1 cellular context compared by ENCODE assay signal in the genomic region with DNA sequence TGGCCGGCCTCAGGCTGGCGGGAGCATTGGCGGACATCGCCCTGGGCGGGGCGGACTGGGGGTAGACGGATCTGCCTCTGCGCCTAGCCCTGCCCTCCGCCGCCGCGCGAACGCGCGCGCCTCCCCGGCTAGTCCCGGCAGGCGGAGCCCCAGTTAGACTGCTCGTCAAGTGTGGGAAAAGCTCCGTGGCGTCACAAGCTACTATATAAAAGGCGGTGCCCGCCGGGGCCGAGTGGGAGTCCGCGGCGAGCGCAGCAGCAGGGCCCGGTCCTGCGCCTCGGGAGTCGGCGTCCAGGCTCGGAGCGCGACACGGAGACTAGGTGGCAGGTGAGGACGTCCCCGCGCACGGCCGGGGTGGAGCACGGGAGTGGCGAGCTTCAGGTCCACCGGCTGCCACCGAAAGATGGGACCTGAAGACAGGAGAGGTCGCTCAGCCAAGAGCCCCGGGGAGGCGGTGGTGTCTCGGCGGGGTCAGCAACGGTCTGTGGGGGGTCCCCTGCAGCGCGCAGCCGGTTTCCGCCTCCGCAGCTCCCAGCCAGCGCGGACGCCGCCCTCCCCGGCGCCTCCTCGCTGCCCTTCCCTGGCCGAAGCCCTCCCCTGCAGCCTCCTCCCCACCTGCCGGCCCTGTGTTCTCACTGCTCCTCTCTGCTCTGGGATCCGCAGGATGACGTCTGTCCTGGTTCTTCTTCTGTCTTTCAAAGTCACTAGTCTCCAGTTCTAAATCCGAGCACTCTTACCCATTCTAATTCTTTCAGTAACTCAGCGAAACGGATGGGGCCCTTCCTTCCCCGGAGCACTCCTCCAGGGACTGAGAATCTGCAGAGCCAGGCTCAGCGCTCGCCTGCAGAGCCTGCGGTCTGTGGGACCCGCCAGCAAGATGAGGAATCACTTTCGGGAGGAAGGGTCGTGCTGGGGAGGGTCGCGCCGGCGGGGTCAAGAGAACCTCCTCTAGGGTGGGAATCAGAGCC.
TF ChIP-seq lines count a peak whose summit lies in the region.

No MANE protein-coding gene starts in this region.

TF ChIP-seq in K562, 482 proteins besides CTCF, POLR2A, EP300 and RAD21 (continued from another document and continues in another):
- TF ChIP-seq, protein P1, sequence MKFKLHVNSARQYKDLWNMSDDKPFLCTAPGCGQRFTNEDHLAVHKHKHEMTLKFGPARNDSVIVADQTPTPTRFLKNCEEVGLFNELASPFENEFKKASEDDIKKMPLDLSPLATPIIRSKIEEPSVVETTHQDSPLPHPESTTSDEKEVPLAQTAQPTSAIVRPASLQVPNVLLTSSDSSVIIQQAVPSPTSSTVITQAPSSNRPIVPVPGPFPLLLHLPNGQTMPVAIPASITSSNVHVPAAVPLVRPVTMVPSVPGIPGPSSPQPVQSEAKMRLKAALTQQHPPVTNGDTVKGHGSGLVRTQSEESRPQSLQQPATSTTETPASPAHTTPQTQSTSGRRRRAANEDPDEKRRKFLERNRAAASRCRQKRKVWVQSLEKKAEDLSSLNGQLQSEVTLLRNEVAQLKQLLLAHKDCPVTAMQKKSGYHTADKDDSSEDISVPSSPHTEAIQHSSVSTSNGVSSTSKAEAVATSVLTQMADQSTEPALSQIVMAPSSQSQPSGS (CRISPR knock-in tag; IDR thresholded peaks at IDR 0.05), result peak; percentile 57; the same call in 1 of the 2 replicates
- TF ChIP-seq ZSCAN32 (CRISPR knock-in tag; IDR thresholded peaks at IDR 0.05) (no peak), NUFIP1 (IDR thresholded peaks at IDR 0.05; ENCODE audit: partially characterized antibody) (no peak), FOXK1 (CRISPR knock-in tag; IDR thresholded peaks at IDR 0.05; ENCODE audit: borderline replicate concordance) (peak; percentile 73), MCM7 (IDR thresholded peaks at IDR 0.05) (no peak), OTX1 (CRISPR knock-in tag; IDR thresholded peaks at IDR 0.05) (0 out of 2 replicates have a peak, but pooled peaks have one; percentile 22), MXI1 (IDR thresholded peaks at IDR 0.05; ENCODE audit: low read depth, low read length) (no peak), SLC30A9 (CRISPR knock-in tag; IDR thresholded peaks at IDR 0.05) (no peak), TOE1 (IDR thresholded peaks at IDR 0.05; ENCODE audit: borderline replicate concordance) (peak; percentile 65), TOE1 (CRISPR knock-in tag; IDR thresholded peaks at IDR 0.05; ENCODE audit: borderline replicate concordance, low read depth) (peak; percentile 80; the same call in 1 of the 2 replicates), HEY1 (CRISPR knock-in tag; IDR thresholded peaks at IDR 0.05; ENCODE audit: borderline replicate concordance) (no peak), RHOXF2B (CRISPR knock-in tag; conservative IDR thresholded peaks at IDR 0.05) (no peak; the same call in 1 of the 2 replicates), ESRRA (IDR thresholded peaks at IDR 0.05; ENCODE audit: borderline replicate concordance, low read depth) (no peak; the same call in none of the 2 replicates), JUN (IDR thresholded peaks at IDR 0.05; ENCODE audit: borderline replicate concordance, low read depth, low read length) (no peak), JUN (CRISPR knock-in tag; IDR thresholded peaks at IDR 0.05; ENCODE audit: borderline replicate concordance) (peak; percentile 95), XRCC3 (IDR thresholded peaks at IDR 0.05) (no peak), ZZZ3 (IDR thresholded peaks at IDR 0.05) (no peak), GABPB1 (CRISPR knock-in tag; IDR thresholded peaks at IDR 0.05) (peak; percentile 85), PURB (CRISPR knock-in tag; IDR thresholded peaks at IDR 0.05; ENCODE audit: low read depth) (no peak)
- TF ChIP-seq, protein P2, sequence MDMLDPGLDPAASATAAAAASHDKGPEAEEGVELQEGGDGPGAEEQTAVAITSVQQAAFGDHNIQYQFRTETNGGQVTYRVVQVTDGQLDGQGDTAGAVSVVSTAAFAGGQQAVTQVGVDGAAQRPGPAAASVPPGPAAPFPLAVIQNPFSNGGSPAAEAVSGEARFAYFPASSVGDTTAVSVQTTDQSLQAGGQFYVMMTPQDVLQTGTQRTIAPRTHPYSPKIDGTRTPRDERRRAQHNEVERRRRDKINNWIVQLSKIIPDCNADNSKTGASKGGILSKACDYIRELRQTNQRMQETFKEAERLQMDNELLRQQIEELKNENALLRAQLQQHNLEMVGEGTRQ (CRISPR knock-in tag; IDR thresholded peaks at IDR 0.05), result no peak
- TF ChIP-seq, protein P3, sequence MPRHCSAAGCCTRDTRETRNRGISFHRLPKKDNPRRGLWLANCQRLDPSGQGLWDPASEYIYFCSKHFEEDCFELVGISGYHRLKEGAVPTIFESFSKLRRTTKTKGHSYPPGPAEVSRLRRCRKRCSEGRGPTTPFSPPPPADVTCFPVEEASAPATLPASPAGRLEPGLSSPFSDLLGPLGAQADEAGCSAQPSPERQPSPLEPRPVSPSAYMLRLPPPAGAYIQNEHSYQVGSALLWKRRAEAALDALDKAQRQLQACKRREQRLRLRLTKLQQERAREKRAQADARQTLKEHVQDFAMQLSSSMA (CRISPR knock-in tag; IDR thresholded peaks at IDR 0.05), result 0 out of 2 replicates have a peak, but pooled peaks have one; percentile 39
- TF ChIP-seq, protein P4, sequence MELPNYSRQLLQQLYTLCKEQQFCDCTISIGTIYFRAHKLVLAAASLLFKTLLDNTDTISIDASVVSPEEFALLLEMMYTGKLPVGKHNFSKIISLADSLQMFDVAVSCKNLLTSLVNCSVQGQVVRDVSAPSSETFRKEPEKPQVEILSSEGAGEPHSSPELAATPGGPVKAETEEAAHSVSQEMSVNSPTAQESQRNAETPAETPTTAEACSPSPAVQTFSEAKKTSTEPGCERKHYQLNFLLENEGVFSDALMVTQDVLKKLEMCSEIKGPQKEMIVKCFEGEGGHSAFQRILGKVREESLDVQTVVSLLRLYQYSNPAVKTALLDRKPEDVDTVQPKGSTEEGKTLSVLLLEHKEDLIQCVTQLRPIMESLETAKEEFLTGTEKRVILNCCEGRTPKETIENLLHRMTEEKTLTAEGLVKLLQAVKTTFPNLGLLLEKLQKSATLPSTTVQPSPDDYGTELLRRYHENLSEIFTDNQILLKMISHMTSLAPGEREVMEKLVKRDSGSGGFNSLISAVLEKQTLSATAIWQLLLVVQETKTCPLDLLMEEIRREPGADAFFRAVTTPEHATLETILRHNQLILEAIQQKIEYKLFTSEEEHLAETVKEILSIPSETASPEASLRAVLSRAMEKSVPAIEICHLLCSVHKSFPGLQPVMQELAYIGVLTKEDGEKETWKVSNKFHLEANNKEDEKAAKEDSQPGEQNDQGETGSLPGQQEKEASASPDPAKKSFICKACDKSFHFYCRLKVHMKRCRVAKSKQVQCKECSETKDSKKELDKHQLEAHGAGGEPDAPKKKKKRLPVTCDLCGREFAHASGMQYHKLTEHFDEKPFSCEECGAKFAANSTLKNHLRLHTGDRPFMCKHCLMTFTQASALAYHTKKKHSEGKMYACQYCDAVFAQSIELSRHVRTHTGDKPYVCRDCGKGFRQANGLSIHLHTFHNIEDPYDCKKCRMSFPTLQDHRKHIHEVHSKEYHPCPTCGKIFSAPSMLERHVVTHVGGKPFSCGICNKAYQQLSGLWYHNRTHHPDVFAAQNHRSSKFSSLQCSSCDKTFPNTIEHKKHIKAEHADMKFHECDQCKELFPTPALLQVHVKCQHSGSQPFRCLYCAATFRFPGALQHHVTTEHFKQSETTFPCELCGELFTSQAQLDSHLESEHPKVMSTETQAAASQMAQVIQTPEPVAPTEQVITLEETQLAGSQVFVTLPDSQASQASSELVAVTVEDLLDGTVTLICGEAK (IDR thresholded peaks at IDR 0.05), result peak; percentile 39
- TF ChIP-seq, protein P4 (CRISPR knock-in tag; IDR thresholded peaks at IDR 0.05), result no peak
- TF ChIP-seq, protein P5, sequence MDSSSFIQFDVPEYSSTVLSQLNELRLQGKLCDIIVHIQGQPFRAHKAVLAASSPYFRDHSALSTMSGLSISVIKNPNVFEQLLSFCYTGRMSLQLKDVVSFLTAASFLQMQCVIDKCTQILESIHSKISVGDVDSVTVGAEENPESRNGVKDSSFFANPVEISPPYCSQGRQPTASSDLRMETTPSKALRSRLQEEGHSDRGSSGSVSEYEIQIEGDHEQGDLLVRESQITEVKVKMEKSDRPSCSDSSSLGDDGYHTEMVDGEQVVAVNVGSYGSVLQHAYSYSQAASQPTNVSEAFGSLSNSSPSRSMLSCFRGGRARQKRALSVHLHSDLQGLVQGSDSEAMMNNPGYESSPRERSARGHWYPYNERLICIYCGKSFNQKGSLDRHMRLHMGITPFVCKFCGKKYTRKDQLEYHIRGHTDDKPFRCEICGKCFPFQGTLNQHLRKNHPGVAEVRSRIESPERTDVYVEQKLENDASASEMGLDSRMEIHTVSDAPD (CRISPR knock-in tag; IDR thresholded peaks at IDR 0.05), result no peak
- TF ChIP-seq, protein P6, sequence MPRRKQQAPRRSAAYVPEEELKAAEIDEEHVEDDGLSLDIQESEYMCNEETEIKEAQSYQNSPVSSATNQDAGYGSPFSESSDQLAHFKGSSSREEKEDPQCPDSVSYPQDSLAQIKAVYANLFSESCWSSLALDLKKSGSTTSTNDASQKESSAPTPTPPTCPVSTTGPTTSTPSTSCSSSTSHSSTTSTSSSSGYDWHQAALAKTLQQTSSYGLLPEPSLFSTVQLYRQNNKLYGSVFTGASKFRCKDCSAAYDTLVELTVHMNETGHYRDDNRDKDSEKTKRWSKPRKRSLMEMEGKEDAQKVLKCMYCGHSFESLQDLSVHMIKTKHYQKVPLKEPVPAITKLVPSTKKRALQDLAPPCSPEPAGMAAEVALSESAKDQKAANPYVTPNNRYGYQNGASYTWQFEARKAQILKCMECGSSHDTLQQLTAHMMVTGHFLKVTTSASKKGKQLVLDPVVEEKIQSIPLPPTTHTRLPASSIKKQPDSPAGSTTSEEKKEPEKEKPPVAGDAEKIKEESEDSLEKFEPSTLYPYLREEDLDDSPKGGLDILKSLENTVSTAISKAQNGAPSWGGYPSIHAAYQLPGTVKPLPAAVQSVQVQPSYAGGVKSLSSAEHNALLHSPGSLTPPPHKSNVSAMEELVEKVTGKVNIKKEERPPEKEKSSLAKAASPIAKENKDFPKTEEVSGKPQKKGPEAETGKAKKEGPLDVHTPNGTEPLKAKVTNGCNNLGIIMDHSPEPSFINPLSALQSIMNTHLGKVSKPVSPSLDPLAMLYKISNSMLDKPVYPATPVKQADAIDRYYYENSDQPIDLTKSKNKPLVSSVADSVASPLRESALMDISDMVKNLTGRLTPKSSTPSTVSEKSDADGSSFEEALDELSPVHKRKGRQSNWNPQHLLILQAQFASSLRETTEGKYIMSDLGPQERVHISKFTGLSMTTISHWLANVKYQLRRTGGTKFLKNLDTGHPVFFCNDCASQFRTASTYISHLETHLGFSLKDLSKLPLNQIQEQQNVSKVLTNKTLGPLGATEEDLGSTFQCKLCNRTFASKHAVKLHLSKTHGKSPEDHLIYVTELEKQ (CRISPR knock-in tag; IDR thresholded peaks at IDR 0.05), result no peak
- TF ChIP-seq, protein P7, sequence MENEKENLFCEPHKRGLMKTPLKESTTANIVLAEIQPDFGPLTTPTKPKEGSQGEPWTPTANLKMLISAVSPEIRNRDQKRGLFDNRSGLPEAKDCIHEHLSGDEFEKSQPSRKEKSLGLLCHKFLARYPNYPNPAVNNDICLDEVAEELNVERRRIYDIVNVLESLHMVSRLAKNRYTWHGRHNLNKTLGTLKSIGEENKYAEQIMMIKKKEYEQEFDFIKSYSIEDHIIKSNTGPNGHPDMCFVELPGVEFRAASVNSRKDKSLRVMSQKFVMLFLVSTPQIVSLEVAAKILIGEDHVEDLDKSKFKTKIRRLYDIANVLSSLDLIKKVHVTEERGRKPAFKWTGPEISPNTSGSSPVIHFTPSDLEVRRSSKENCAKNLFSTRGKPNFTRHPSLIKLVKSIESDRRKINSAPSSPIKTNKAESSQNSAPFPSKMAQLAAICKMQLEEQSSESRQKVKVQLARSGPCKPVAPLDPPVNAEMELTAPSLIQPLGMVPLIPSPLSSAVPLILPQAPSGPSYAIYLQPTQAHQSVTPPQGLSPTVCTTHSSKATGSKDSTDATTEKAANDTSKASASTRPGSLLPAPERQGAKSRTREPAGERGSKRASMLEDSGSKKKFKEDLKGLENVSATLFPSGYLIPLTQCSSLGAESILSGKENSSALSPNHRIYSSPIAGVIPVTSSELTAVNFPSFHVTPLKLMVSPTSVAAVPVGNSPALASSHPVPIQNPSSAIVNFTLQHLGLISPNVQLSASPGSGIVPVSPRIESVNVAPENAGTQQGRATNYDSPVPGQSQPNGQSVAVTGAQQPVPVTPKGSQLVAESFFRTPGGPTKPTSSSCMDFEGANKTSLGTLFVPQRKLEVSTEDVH (IDR thresholded peaks at IDR 0.05; ENCODE audit: low read depth, partially characterized antibody), result peak; percentile 49
- TF ChIP-seq, protein P8, sequence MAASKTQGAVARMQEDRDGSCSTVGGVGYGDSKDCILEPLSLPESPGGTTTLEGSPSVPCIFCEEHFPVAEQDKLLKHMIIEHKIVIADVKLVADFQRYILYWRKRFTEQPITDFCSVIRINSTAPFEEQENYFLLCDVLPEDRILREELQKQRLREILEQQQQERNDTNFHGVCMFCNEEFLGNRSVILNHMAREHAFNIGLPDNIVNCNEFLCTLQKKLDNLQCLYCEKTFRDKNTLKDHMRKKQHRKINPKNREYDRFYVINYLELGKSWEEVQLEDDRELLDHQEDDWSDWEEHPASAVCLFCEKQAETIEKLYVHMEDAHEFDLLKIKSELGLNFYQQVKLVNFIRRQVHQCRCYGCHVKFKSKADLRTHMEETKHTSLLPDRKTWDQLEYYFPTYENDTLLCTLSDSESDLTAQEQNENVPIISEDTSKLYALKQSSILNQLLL (CRISPR knock-in tag; IDR thresholded peaks at IDR 0.05; ENCODE audit: borderline replicate concordance), result no peak
